In genomic region chr11:8872017-8872416, GRCh38 we compare ENCODE assay signal across 13 cellular contexts. TPM values are rescaled to one million over a fixed set of nuclear protein-coding genes. Genes with fewer than 3 reads are reported as not detected.
DNase-seq lines count a peak whose midpoint lies in the region; ATAC-seq and TF ChIP-seq lines count a peak whose summit lies in the region.
"Had no signal": no experiment of that assay in that cellular context is flagged by ENCODE, and none has a peak within 500 bp of the region (broad histone marks: within the 10 kb centered on the region; RNA-seq: fewer than 3 reads in every experiment).

No MANE protein-coding gene starts in this region.

- no peak overlapping the region for H3K9ac ChIP-seq in iPS-20b (ENCODE audit: low read depth, low read length)

- no peak overlapping the region; the same call in 1 of the 2 replicates for H3K4me2 ChIP-seq in GM23338

- peaks cover 11% of the 10 kb centered on the region for H3K4me1 Mint-ChIP-seq in GM23338
- peaks cover 16% of the 10 kb centered on the region for H3K4me1 Mint-ChIP-seq in activated naive CD4-positive, alpha-beta T cell treated with anti-CD3 and anti-CD28 coated beads, Interleukin-2, amount 10 ng/mL, durations not matched to agents 7 days and 5 days

- TF ChIP-seq CTCF in GM23338 (conservative IDR thresholded peaks at IDR 0.05; ENCODE audit: low read depth in 2 of 2), result no peak
- TF ChIP-seq CTCF in sigmoid colon (IDR thresholded peaks at IDR 0.05), result no peak

- H3K4me3 ChIP-seq in GM23338 (peak overlapping the region; percentile 59; the same call in 1 of the 2 replicates), iPS-20b (ENCODE audit: low read length) (peak overlapping the region; percentile 82; the same call in 1 of the 2 replicates), sigmoid colon (peak overlapping the region in 1 of 4 donors; percentile 91)

- no peaks in the 10 kb centered on the region for H3K36me3 Mint-ChIP-seq in GM23338 (ENCODE audit: low read depth)
- H3K36me3 Mint-ChIP-seq in activated naive CD4-positive, alpha-beta T cell treated with anti-CD3 and anti-CD28 coated beads, Interleukin-2, amount 10 ng/mL, durations not matched to agents 7 days and 5 days, result no peaks in the 10 kb centered on the region

- H3K36me3 ChIP-seq in GM23338 (ENCODE audit: insufficient read depth), result no peaks in the 10 kb centered on the region
- no peaks in the 10 kb centered on the region for H3K36me3 ChIP-seq in iPS-20b (ENCODE audit: insufficient read depth, low read depth, low read length)
- no peaks in the 10 kb centered on the region for H3K36me3 ChIP-seq in sigmoid colon

- H4K20me1 ChIP-seq in GM23338 (replicated peaks; ENCODE audit: insufficient read depth), result no peaks in the 10 kb centered on the region

- ATAC-seq in GM23338, result no peak
- ATAC-seq: activated naive CD8-positive, alpha-beta T cell treated with anti-CD3 and anti-CD28 coated beads, Interleukin-2, amount 50 U/mL, for 24 hours; stimulated activated naive CD8-positive, alpha-beta T cell treated with anti-CD3 and anti-CD28 coated beads, Interleukin-15, Interleukin-2, amounts not matched to agents 100 U/mL and 50 U/mL, for 24 hours had no signal

- intact Hi-C loops in sigmoid colon (cut with DNase I), result loop anchor here (5.0 kb wide), 3 partner anchors 40 to 185 kb away; partner anchors contain the start of gene TMEM9B

- WGBS in sigmoid colon, 2 donors, result 80% methylated on average over 6 of the region's 6 CpGs

- H3K79me2 ChIP-seq in GM23338 (replicated peaks; ENCODE audit: insufficient read depth), result no peaks in the 10 kb centered on the region; the same call in 1 of the 2 replicates

- no peak overlapping the region for H3K27ac Mint-ChIP-seq in GM23338
- H3K27ac Mint-ChIP-seq in activated naive CD4-positive, alpha-beta T cell treated with anti-CD3 and anti-CD28 coated beads, Interleukin-2, amount 10 ng/mL, durations not matched to agents 7 days and 5 days, result no peak overlapping the region
- H3K27ac Mint-ChIP-seq: activated naive CD8-positive, alpha-beta T cell treated with anti-CD3 and anti-CD28 coated beads, Interleukin-2, amount 50 U/mL, for 24 hours; dendritic cell treated with granulocyte-macrophage colony-stimulating factor and Interleukin-4, amounts not matched to agents 40 ng/mL and 50 ng/mL, for 4 days had no signal

- H3K9me3 ChIP-seq in iPS-20b (ENCODE audit: insufficient read depth, low read depth, low read length), result no peaks in the 10 kb centered on the region
- H3K9me3 ChIP-seq in sigmoid colon, result no peaks in the 10 kb centered on the region

- H3K9me3 Mint-ChIP-seq in GM23338, result no peaks in the 10 kb centered on the region
- no peaks in the 10 kb centered on the region for H3K9me3 Mint-ChIP-seq in activated naive CD4-positive, alpha-beta T cell treated with anti-CD3 and anti-CD28 coated beads, Interleukin-2, amount 10 ng/mL, durations not matched to agents 7 days and 5 days
- H3K9me3 Mint-ChIP-seq: activated naive CD8-positive, alpha-beta T cell treated with anti-CD3 and anti-CD28 coated beads, Interleukin-2, amount 50 U/mL, for 24 hours; dendritic cell treated with granulocyte-macrophage colony-stimulating factor and Interleukin-4, amounts not matched to agents 40 ng/mL and 50 ng/mL, for 4 days had no signal

- DNase-seq in GM23338 (ENCODE audit: low spot score), result no peak
- DNase-seq in RPMI7951 (ENCODE audit: low read depth), result peak; percentile 14
- DNase-seq in sigmoid colon, result no peak
- no peak for DNase-seq in activated CD8-positive, alpha-beta memory T cell treated with anti-CD3 and anti-CD28 coated beads, Interleukin-2, amount 50 U/mL, for 48 hours
- no peak for DNase-seq in SIG-M5 (lab: John Stamatoyannopoulos, UW)
- DNase-seq in activated naive CD4-positive, alpha-beta T cell treated with anti-CD3 and anti-CD28 coated beads, Interleukin-2, amount 10 ng/mL, durations not matched to agents 7 days and 5 days, result no peak
- DNase-seq in ecto neural progenitor cell (ENCODE audit: low spot score), result no peak
- DNase-seq: activated naive CD8-positive, alpha-beta T cell treated with anti-CD3 and anti-CD28 coated beads, Interleukin-2, amount 50 U/mL, for 24 hours; stimulated activated CD4-positive, alpha-beta T cell treated with anti-CD3 and anti-CD28 coated beads, Interleukin-4, amount 100 ng/mL, for 24 hours; stimulated activated naive CD8-positive, alpha-beta T cell treated with anti-CD3 and anti-CD28 coated beads, Interleukin-15, Interleukin-2, amounts not matched to agents 100 U/mL and 50 U/mL, for 24 hours had no signal

- peaks cover 10% of the 10 kb centered on the region for H3K27me3 Mint-ChIP-seq in GM23338 (ENCODE audit: insufficient read depth, low read depth, poor library complexity)
- H3K27me3 Mint-ChIP-seq in activated naive CD4-positive, alpha-beta T cell treated with anti-CD3 and anti-CD28 coated beads, Interleukin-2, amount 10 ng/mL, durations not matched to agents 7 days and 5 days, result peaks cover 73% of the 10 kb centered on the region

- H3K4me1 ChIP-seq in GM23338 (ENCODE audit: insufficient read depth), result peaks cover 9% of the 10 kb centered on the region
- peaks cover 8% of the 10 kb centered on the region for H3K4me1 ChIP-seq in iPS-20b (ENCODE audit: insufficient read depth, low read length)
- peaks cover 0 to 60% (median 31%) of the 10 kb centered on the region in 4 donors for H3K4me1 ChIP-seq in sigmoid colon

- H3K27ac ChIP-seq in GM23338 (ENCODE audit: low read depth), result no peak overlapping the region
- no peak overlapping the region for H3K27ac ChIP-seq in iPS-20b (ENCODE audit: low read length)
- H3K27ac ChIP-seq in sigmoid colon, result peak overlapping the region; percentile 88 to 94 (median 92)
- H3K27ac ChIP-seq: C4-2B had no signal

- H3K4me3 Mint-ChIP-seq in GM23338, result peak overlapping the region; percentile 77; the same call in 2 of the 3 replicates
- no peak overlapping the region for H3K4me3 Mint-ChIP-seq in activated naive CD4-positive, alpha-beta T cell treated with anti-CD3 and anti-CD28 coated beads, Interleukin-2, amount 10 ng/mL, durations not matched to agents 7 days and 5 days

- no peak overlapping the region for H2AFZ ChIP-seq in GM23338

- CTCF ChIA-PET in activated naive CD4-positive, alpha-beta T cell treated with anti-CD3 and anti-CD28 coated beads, Interleukin-2, amount 10 ng/mL, durations not matched to agents 7 days and 5 days (lab: Charles Lee), result no interaction called here

- no peak for TF ChIP-seq POLR2A in sigmoid colon (IDR thresholded peaks at IDR 0.05)

- no peaks in the 10 kb centered on the region for H3K9me2 ChIP-seq in GM23338 (ENCODE audit: insufficient read depth)

- H3K27me3 ChIP-seq in GM23338 (ENCODE audit: insufficient read depth), result 0 out of 2 replicates have a peak, but pooled peaks cover 5% of the 10 kb centered on the region
- H3K27me3 ChIP-seq in iPS-20b (ENCODE audit: insufficient read depth, low read length), result peaks cover 4% of the 10 kb centered on the region; the same call in 1 of the 2 replicates
- H3K27me3 ChIP-seq in sigmoid colon, result no peaks in the 10 kb centered on the region

- TF ChIP-seq EP300 in sigmoid colon (IDR thresholded peaks at IDR 0.05), result no peak

- peaks cover 6% of the 10 kb centered on the region; the same call in 1 of the 2 replicates for H3F3A ChIP-seq in GM23338 (replicated peaks; ENCODE audit: low read depth)

TF ChIP-seq in GM23338, 12 proteins besides CTCF, POLR2A, EP300 and RAD21 (continues in another document):
- TF ChIP-seq REST (IDR thresholded peaks at IDR 0.05; ENCODE audit: unreplicated experiment), result no peak
- TF ChIP-seq CREB1 (CRISPR knock-in tag; IDR thresholded peaks at IDR 0.05; ENCODE audit: low read depth), result no peak

RNA-seq across cellular contexts. Expression of gene AKIP1, which starts 39.0 kb away (rescaled TPM):
- 14.0 and 16.7 TPM in 2 replicates for total RNA-seq in GM23338 (2014; rRNA removed; shearing (Covaris generic))
- polyA plus RNA-seq in GM23338 (2016; fragmentation: Nextera tagmentation; extraction: Ambion mirVana), result 11.1 and 11.2 TPM in 2 replicates
- 36.5 and 46.2 TPM in 2 replicates for total RNA-seq in RPMI7951 (2014; rRNA removed; shearing (Covaris generic))
- total RNA-seq in sigmoid colon, result 10 to 100 TPM; 21.6 to 33.2 (median 26.5) TPM
- 10 to 100 TPM; 18.0 to 19.8 (median 19.3) TPM for polyA plus RNA-seq in sigmoid colon

Comparison
In these comparisons a context has a peak if more than half of its experiments do, and no peak if none do; other contexts are left out.
1. H3K27ac ChIP-seq: peak in sigmoid colon (4 of 4); none in GM23338 (single experiment) and iPS-20b (single experiment).